ENCODE assay signal across 22 cellular contexts in genomic region chr5:172421-172820, GRCh38. TPM values are rescaled to one million over a fixed set of nuclear protein-coding genes. Genes with fewer than 3 reads are reported as not detected.
"Had no signal": no experiment of that assay in that cellular context is flagged by ENCODE, and none has a peak within 500 bp of the region (broad histone marks: within the 10 kb centered on the region; RNA-seq: fewer than 3 reads in every experiment).

No MANE protein-coding gene starts in this region.

- H3K4me3 ChIP-seq: esophagus squamous epithelium, hepatocyte, smooth muscle cell, tibial artery had no signal

- H3K27ac Mint-ChIP-seq: mesothelial cell of epicardium; natural killer cell; progenitor cell of endocrine pancreas; stimulated activated memory B cell treated with anti-CD40 and anti-IgM and Interleukin-4, amounts not matched to agents 10 μg/mL and 1 μg/mL and 100 μg/mL, for 72 hours; stimulated activated naive CD8-positive, alpha-beta T cell treated with anti-CD3 and anti-CD28 coated beads, Interleukin-15, Interleukin-2, amounts not matched to agents 100 ng/mL and 50 ng/mL, for 24 hours had no signal

- H3K27me3 Mint-ChIP-seq: progenitor cell of endocrine pancreas; stimulated activated naive CD8-positive, alpha-beta T cell treated with anti-CD3 and anti-CD28 coated beads, Interleukin-15, Interleukin-2, amounts not matched to agents 100 ng/mL and 50 ng/mL, for 24 hours had no signal

- H3K9me3 ChIP-seq: esophagus squamous epithelium, tibial artery had no signal

- H3K27me3 ChIP-seq: hepatocyte had no signal

- ATAC-seq: left colon; natural killer cell; right cardiac atrium; stimulated activated memory B cell treated with anti-CD40 and anti-IgM and Interleukin-4, amounts not matched to agents 10 μg/mL and 1 μg/mL and 100 μg/mL, for 72 hours had no signal

- H3K36me3 Mint-ChIP-seq: natural killer cell; stimulated activated memory B cell treated with anti-CD40 and anti-IgM and Interleukin-4, amounts not matched to agents 10 μg/mL and 1 μg/mL and 100 μg/mL, for 72 hours had no signal

- H3K36me3 ChIP-seq: esophagus squamous epithelium had no signal

- H3K4me1 Mint-ChIP-seq: central memory CD8-positive, alpha-beta T cell; natural killer cell; stimulated activated memory B cell treated with anti-CD40 and anti-IgM and Interleukin-4, amounts not matched to agents 10 μg/mL and 1 μg/mL and 100 μg/mL, for 72 hours had no signal

- DNase-seq: effector memory CD4-positive, alpha-beta T cell; esophagus squamous epithelium; foreskin fibroblast; kidney; natural killer cell; right cardiac atrium; stimulated activated CD4-positive, alpha-beta T cell treated with anti-CD3 and anti-CD28 coated beads, Interleukin-4, amount 100 ng/mL, for 1 hour had no signal

- H3K27ac ChIP-seq: esophagus squamous epithelium, hepatocyte, tibial artery had no signal

- H3K4me3 Mint-ChIP-seq: central memory CD8-positive, alpha-beta T cell; mesothelial cell of epicardium; natural killer cell; neural crest cell; stimulated activated memory B cell treated with anti-CD40 and anti-IgM and Interleukin-4, amounts not matched to agents 10 μg/mL and 1 μg/mL and 100 μg/mL, for 72 hours; stimulated activated naive CD8-positive, alpha-beta T cell treated with anti-CD3 and anti-CD28 coated beads, Interleukin-15, Interleukin-2, amounts not matched to agents 100 ng/mL and 50 ng/mL, for 24 hours had no signal

- H3K9me3 Mint-ChIP-seq: central memory CD8-positive, alpha-beta T cell; mesothelial cell of epicardium; natural killer cell; neural crest cell; stimulated activated memory B cell treated with anti-CD40 and anti-IgM and Interleukin-4, amounts not matched to agents 10 μg/mL and 1 μg/mL and 100 μg/mL, for 72 hours; stimulated activated naive CD8-positive, alpha-beta T cell treated with anti-CD3 and anti-CD28 coated beads, Interleukin-15, Interleukin-2, amounts not matched to agents 100 ng/mL and 50 ng/mL, for 24 hours had no signal

RNA-seq across cellular contexts. Expression of gene LRRC14B, which starts 18.9 kb away (rescaled TPM):
- total RNA-seq: epithelial cell of proximal tubule, esophagus squamous epithelium, hepatocyte, kidney, left colon, lower leg skin, mucosa of gallbladder, natural killer cell, neural crest cell, osteocyte, progenitor cell of endocrine pancreas, smooth muscle cell, ureter had no signal
- polyA plus RNA-seq: smooth muscle cell had no signal
